ENCODE assay signal across 1 cellular context in the genomic region with DNA sequence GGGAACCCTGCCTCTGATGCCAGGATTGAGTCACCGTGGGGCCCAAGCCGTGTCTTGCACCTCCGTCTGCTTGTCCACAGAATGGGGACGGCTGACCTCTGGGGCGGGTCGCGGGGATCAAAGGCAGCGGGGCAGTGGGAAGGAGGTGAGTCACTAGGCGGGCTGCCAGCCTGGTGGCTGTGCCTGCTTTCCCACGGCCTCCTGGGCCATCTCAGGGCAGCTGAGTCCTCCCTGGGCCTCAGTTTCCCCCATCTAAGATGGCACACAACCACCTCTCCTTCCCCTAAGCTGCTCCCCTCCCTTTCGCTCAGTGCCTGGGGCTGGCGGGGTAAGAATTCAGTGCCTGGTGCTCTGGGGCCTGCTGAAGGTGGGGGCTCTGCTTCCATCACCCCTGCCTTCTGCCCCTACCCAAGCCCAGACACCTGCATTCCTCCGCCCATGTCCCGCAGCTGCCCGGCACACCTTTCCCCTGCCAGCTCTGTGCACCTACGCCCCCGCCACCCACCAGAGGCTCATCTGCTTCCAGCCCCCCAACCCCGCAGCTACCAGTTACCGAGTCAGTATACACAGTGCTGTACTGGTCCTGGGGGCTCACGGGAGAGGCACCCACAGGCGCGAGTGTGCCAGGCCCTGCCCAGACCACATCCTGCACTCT.
TF ChIP-seq lines count a peak whose summit lies in the region.

No MANE protein-coding gene starts in this region.

TF ChIP-seq in HCT116, 20 proteins besides CTCF, POLR2A, EP300 and RAD21 (continued from another document):
- 0 out of 2 replicates have a peak, but pooled peaks have one; percentile 22 for TF ChIP-seq SP1 (IDR thresholded peaks at IDR 0.05; ENCODE audit: low read depth)
